Comparison of ENCODE assay signal across 9 cellular contexts in genomic region chr9:132977626-132978450, GRCh38. TPM values are rescaled to one million over a fixed set of nuclear protein-coding genes. Genes with fewer than 3 reads are reported as not detected.
DNase-seq lines count a peak whose midpoint lies in the region; ATAC-seq and TF ChIP-seq lines count a peak whose summit lies in the region.
"Had no signal": no experiment of that assay in that cellular context is flagged by ENCODE, and none has a peak within 500 bp of the region (broad histone marks: within the 10 kb centered on the region; RNA-seq: fewer than 3 reads in every experiment).

No MANE protein-coding gene starts in this region.

- ATAC-seq in Right ventricle myocardium inferior (peak; percentile 72), T-helper 17 cell (peak; percentile 94), GM18870 (IDR thresholded peaks at IDR 0.05; ENCODE audit: unreplicated experiment) (no peak)

- 13% methylated on average over 11 of the region's 13 CpGs for WGBS in hepatocyte (ENCODE audit: low lambda C conversion rate, missing lambda C conversion rate)

- H3K4me2 ChIP-seq in hepatocyte = peak overlapping the region; percentile 14

- H3K4me1 ChIP-seq in hepatocyte (ENCODE audit: insufficient read depth) = peaks cover 16% of the 10 kb centered on the region
- H3K4me1 ChIP-seq: tibial artery had no signal

- H2AFZ ChIP-seq in hepatocyte = no peak overlapping the region

- no peak overlapping the region for H3K4me3 Mint-ChIP-seq in T-helper 17 cell

- H3K27me3 Mint-ChIP-seq in T-helper 17 cell = peaks cover 77% of the 10 kb centered on the region

- no peaks in the 10 kb centered on the region for H3K79me2 ChIP-seq in hepatocyte

- peaks cover 8% of the 10 kb centered on the region for H3K4me1 Mint-ChIP-seq in T-helper 17 cell

- H3K36me3 Mint-ChIP-seq in T-helper 17 cell (ENCODE audit: low read depth) = peaks cover 4% of the 10 kb centered on the region

- no peaks in the 10 kb centered on the region for H3K36me3 ChIP-seq in hepatocyte (replicated peaks; ENCODE audit: insufficient read depth, low read depth)
- H3K36me3 ChIP-seq: tibial artery had no signal

- no peaks in the 10 kb centered on the region for H3K9me3 ChIP-seq in T-helper 17 cell (ENCODE audit: control insufficient read depth, low read length, poor library complexity, severe bottlenecking)
- no peaks in the 10 kb centered on the region for H3K9me3 ChIP-seq in hepatocyte (ENCODE audit: low read depth)
- H3K9me3 ChIP-seq: tibial artery had no signal

- intact Hi-C loops in Right ventricle myocardium inferior (cut with DNase I) = loop anchor here (10.0 kb wide), 1 partner anchor 173 kb away; no protein-coding TSS in a partner anchor
- intact Hi-C loops in cardiac septum (cut with DNase I) = loop anchor here (10.0 kb wide), 1 partner anchor 73 kb away; no protein-coding TSS in a partner anchor

- no peak overlapping the region for H3K27ac ChIP-seq in hepatocyte
- H3K27ac ChIP-seq: tibial artery had no signal

- H3K27ac Mint-ChIP-seq in T-helper 17 cell = no peak overlapping the region

- H3K4me3 ChIP-seq in Jurkat, Clone E6-1 (ENCODE audit: low read length) = no peak overlapping the region
- H3K4me3 ChIP-seq in hepatocyte = no peak overlapping the region
- H3K4me3 ChIP-seq: tibial artery had no signal

- peak; percentile 82 for TF ChIP-seq CTCF in hepatocyte (IDR thresholded peaks at IDR 0.05; ENCODE audit: poor library complexity)

- no peaks in the 10 kb centered on the region for H4K20me1 ChIP-seq in hepatocyte (ENCODE audit: insufficient read depth, poor library complexity, severe bottlenecking)

- H3K9me2 ChIP-seq in hepatocyte (replicated peaks; ENCODE audit: insufficient read depth) = no peaks in the 10 kb centered on the region

- no peak for DNase-seq in Right ventricle myocardium inferior (ENCODE audit: missing footprints)
- no peak for DNase-seq in cardiac septum (ENCODE audit: low spot score)
- peak; percentile 35 for DNase-seq in Jurkat, Clone E6-1 (ENCODE audit: low read depth, low spot score)
- DNase-seq in T-helper 17 cell = peak; percentile 50 to 59 (median 50)
- DNase-seq in anterior cingulate cortex (lab: John Stamatoyannopoulos, UW) = peak in 37 of 58 donors; percentile 3 to 68 (median 24)
- DNase-seq in hepatocyte (ENCODE audit: low spot score) = peak; percentile 78
- DNase-seq in stimulated activated CD4-positive, alpha-beta T cell treated with anti-CD3 and anti-CD28 coated beads, Interleukin-12 subunit alpha, Interleukin-12 subunit beta, amount 100 ng/mL, for 24 hours (ENCODE audit: low read depth in 2 of 2) = peak; percentile 35 to 57

- H3K27me3 ChIP-seq in hepatocyte = peaks cover 35% of the 10 kb centered on the region

RNA-seq across cellular contexts. Expression of gene GFI1B, which starts 0.7 kb away (rescaled TPM):
- total RNA-seq in Right ventricle myocardium inferior = 0.43 TPM
- total RNA-seq in cardiac septum = not detected
- polyA plus RNA-seq in Jurkat, Clone E6-1 (2012; ENCODE audit: insufficient read depth, insufficient read length) = not detected
- total RNA-seq in T-helper 17 cell = 10 to 100 TPM in 1 of 2 donors, 1 to 10 TPM in 1; 1.1 to 29.3 TPM
- 0.10 TPM in 1 of 2 replicates, not detected in the other for total RNA-seq in hepatocyte
- not detected in 2 replicates for polyA plus RNA-seq in hepatocyte

RNA-seq across cellular contexts. Expression of gene TSC1, which starts 33.4 kb away (rescaled TPM):
- total RNA-seq in Right ventricle myocardium inferior (42.6 TPM), cardiac septum (52.7 TPM), T-helper 17 cell (10 to 100 TPM; 51.2 to 58.3 TPM), hepatocyte (36.9 and 47.8 TPM in 2 replicates)
- 18.7 TPM for polyA plus RNA-seq in Jurkat, Clone E6-1 (2012; ENCODE audit: insufficient read depth, insufficient read length)
- polyA plus RNA-seq in hepatocyte = 19.5 and 22.7 TPM in 2 replicates

RNA-seq across cellular contexts. Expression of gene GTF3C5, which starts 53.0 kb away (rescaled TPM):
- total RNA-seq in Right ventricle myocardium inferior = 58.0 TPM
- 27.6 TPM for total RNA-seq in cardiac septum
- 79.8 TPM for polyA plus RNA-seq in Jurkat, Clone E6-1 (2012; ENCODE audit: insufficient read depth, insufficient read length)
- total RNA-seq in T-helper 17 cell = 10 to 100 TPM; 38.9 to 46.6 TPM
- total RNA-seq in hepatocyte = 45.0 and 52.5 TPM in 2 replicates
- 66.0 and 87.3 TPM in 2 replicates for polyA plus RNA-seq in hepatocyte

Comparison
In these comparisons a context has a peak if more than half of its experiments do, and no peak if none do; other contexts are left out.
1. DNase-seq: peak in Jurkat, Clone E6-1 (single experiment), T-helper 17 cell (3 of 3), anterior cingulate cortex (37 of 58), hepatocyte (single experiment) and stimulated activated CD4-positive, alpha-beta T cell treated with anti-CD3 and anti-CD28 coated beads, Interleukin-12 subunit alpha, Interleukin-12 subunit beta, amount 100 ng/mL, for 24 hours (2 of 2); none in Right ventricle myocardium inferior (single experiment) and cardiac septum (single experiment).